In the genomic region with DNA sequence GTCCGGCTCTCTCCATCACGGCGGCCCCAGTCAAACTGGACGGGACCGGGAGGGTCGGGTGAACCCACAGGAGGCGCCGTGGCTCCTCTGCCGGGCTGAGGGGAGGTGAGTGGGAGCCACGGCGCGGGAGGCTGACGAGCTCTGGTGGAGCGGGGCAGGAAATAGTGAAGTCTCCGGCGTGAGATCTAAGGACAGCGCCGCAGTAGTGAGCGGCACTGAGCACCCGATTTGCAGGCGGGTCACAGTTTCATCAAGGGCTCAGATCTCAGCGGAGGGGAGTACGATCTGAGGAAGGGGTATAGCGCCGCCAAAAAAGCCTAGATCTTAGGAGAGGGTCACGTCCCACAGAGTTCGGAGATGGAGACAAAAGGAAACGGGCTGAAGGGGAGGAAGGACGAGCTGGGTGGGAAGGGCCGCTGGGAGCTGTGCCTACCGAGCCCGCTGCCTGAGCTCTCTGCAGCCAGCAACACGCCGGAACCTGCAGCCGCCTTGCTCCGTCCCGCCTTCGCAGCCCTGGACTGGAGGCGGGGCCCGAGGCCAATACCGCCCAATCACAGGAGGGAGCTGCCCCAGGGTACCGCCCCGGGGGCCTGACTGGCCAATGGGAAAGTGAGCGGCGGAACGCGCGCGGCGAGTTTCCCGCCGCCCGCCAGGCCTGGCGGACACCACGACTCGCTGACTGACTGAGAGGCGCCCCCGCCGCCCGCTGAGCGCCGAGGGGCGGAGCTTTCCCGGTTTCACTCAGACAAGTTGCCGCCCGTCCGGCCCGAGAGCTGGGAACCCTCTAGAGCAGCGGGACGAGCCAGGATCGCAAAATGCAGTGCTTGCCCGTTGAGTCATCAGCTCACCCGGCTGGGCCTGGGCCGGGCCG, we compare ENCODE assay signal across 1 cellular context.
TF ChIP-seq lines count a peak whose summit lies in the region.

No MANE protein-coding gene starts in this region.

TF ChIP-seq in HepG2, 621 proteins besides CTCF, POLR2A, EP300 and RAD21 (continued from another document and continues in another):
- TF ChIP-seq, protein P1, sequence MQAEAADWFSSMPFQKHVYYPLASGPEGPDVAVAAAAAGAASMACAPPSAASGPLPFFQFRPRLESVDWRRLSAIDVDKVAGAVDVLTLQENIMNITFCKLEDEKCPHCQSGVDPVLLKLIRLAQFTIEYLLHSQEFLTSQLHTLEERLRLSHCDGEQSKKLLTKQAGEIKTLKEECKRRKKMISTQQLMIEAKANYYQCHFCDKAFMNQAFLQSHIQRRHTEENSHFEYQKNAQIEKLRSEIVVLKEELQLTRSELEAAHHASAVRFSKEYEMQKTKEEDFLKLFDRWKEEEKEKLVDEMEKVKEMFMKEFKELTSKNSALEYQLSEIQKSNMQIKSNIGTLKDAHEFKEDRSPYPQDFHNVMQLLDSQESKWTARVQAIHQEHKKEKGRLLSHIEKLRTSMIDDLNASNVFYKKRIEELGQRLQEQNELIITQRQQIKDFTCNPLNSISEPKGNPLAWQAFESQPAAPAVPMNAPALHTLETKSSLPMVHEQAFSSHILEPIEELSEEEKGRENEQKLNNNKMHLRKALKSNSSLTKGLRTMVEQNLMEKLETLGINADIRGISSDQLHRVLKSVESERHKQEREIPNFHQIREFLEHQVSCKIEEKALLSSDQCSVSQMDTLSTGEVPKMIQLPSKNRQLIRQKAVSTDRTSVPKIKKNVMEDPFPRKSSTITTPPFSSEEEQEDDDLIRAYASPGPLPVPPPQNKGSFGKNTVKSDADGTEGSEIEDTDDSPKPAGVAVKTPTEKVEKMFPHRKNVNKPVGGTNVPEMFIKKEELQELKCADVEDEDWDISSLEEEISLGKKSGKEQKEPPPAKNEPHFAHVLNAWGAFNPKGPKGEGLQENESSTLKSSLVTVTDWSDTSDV (CRISPR knock-in tag; IDR thresholded peaks at IDR 0.05), result no peak
- TF ChIP-seq DNMT1 (CRISPR knock-in tag; IDR thresholded peaks at IDR 0.05) (peak; percentile 72; the same call in 1 of the 2 replicates), SALL1 (CRISPR knock-in tag; IDR thresholded peaks at IDR 0.05) (peak; percentile 76), FOXK1 (CRISPR knock-in tag; IDR thresholded peaks at IDR 0.05; ENCODE audit: borderline replicate concordance, low read depth) (0 out of 2 replicates have a peak, but pooled peaks have one; percentile 39), ZNF572 (CRISPR knock-in tag; IDR thresholded peaks at IDR 0.05) (no peak), MAF1 (CRISPR knock-in tag; IDR thresholded peaks at IDR 0.05; ENCODE audit: borderline replicate concordance) (peak; percentile 85; the same call in 1 of the 2 replicates), ZNF780A (CRISPR knock-in tag; IDR thresholded peaks at IDR 0.05) (no peak), CC2D1A (CRISPR knock-in tag; IDR thresholded peaks at IDR 0.05) (peak; percentile 63; the same call in 1 of the 2 replicates), ELF3 (CRISPR knock-in tag; IDR thresholded peaks at IDR 0.05) (peak; percentile 62; the same call in 1 of the 2 replicates), CHCHD3 (CRISPR knock-in tag; IDR thresholded peaks at IDR 0.05) (peak; percentile 86; the same call in 1 of the 2 replicates), SCMH1 (CRISPR knock-in tag; IDR thresholded peaks at IDR 0.05; ENCODE audit: borderline replicate concordance) (no peak), ZNF605 (CRISPR knock-in tag; IDR thresholded peaks at IDR 0.05) (peak; percentile 65), KLF16 (CRISPR knock-in tag; IDR thresholded peaks at IDR 0.05) (no peak; a peak in 1 of 4 replicates), ZNF776 (CRISPR knock-in tag; IDR thresholded peaks at IDR 0.05) (peak; percentile 41; the same call in 1 of the 2 replicates), FLYWCH1 (CRISPR knock-in tag; IDR thresholded peaks at IDR 0.05) (no peak), ZNF547 (CRISPR knock-in tag; IDR thresholded peaks at IDR 0.05) (peak; percentile 33; the same call in 1 of the 2 replicates), ZNF616 (CRISPR knock-in tag; IDR thresholded peaks at IDR 0.05; ENCODE audit: low read depth) (peak; percentile 61), RAD51 (IDR thresholded peaks at IDR 0.05; ENCODE audit: borderline replicate concordance) (no peak), HDAC2 (CRISPR knock-in tag; IDR thresholded peaks at IDR 0.05) (no peak; the same call in 1 of the 2 replicates), SMAD3 (CRISPR knock-in tag; IDR thresholded peaks at IDR 0.05) (peak; percentile 25; the same call in 1 of the 2 replicates), RFXAP (CRISPR knock-in tag; IDR thresholded peaks at IDR 0.05; ENCODE audit: borderline replicate concordance) (peak; percentile 87), XRCC5 (optimal IDR thresholded peaks at IDR 0.05; ENCODE audit: low read length) (peak; percentile 25), ZNF292 (CRISPR knock-in tag; IDR thresholded peaks at IDR 0.05; ENCODE audit: borderline replicate concordance, low read depth) (peak; percentile 88)
- TF ChIP-seq, protein P2, sequence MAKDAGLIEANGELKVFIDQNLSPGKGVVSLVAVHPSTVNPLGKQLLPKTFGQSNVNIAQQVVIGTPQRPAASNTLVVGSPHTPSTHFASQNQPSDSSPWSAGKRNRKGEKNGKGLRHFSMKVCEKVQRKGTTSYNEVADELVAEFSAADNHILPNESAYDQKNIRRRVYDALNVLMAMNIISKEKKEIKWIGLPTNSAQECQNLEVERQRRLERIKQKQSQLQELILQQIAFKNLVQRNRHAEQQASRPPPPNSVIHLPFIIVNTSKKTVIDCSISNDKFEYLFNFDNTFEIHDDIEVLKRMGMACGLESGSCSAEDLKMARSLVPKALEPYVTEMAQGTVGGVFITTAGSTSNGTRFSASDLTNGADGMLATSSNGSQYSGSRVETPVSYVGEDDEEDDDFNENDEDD (CRISPR knock-in tag; IDR thresholded peaks at IDR 0.05; ENCODE audit: borderline replicate concordance), result peak; percentile 96
- TF ChIP-seq, protein P3, sequence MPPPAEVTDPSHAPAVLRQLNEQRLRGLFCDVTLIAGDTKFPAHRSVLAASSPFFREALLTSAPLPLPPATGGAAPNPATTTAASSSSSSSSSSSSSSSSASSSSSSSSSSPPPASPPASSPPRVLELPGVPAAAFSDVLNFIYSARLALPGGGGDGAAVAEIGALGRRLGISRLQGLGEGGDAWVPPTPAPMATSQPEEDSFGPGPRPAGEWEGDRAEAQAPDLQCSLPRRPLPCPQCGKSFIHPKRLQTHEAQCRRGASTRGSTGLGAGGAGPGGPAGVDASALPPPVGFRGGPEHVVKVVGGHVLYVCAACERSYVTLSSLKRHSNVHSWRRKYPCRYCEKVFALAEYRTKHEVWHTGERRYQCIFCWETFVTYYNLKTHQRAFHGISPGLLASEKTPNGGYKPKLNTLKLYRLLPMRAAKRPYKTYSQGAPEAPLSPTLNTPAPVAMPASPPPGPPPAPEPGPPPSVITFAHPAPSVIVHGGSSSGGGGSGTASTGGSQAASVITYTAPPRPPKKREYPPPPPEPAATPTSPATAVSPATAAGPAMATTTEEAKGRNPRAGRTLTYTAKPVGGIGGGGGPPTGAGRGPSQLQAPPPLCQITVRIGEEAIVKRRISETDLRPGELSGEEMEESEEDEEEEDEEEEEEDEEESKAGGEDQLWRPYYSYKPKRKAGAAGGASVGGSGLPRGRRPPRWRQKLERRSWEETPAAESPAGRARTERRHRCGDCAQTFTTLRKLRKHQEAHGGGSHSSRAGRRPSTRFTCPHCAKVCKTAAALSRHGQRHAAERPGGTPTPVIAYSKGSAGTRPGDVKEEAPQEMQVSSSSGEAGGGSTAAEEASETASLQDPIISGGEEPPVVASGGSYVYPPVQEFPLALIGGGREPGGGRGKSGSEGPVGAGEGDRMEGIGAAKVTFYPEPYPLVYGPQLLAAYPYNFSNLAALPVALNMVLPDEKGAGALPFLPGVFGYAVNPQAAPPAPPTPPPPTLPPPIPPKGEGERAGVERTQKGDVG (CRISPR knock-in tag; IDR thresholded peaks at IDR 0.05; ENCODE audit: borderline replicate concordance), result 0 out of 2 replicates have a peak, but pooled peaks have one; percentile 7
- TF ChIP-seq, protein P4, sequence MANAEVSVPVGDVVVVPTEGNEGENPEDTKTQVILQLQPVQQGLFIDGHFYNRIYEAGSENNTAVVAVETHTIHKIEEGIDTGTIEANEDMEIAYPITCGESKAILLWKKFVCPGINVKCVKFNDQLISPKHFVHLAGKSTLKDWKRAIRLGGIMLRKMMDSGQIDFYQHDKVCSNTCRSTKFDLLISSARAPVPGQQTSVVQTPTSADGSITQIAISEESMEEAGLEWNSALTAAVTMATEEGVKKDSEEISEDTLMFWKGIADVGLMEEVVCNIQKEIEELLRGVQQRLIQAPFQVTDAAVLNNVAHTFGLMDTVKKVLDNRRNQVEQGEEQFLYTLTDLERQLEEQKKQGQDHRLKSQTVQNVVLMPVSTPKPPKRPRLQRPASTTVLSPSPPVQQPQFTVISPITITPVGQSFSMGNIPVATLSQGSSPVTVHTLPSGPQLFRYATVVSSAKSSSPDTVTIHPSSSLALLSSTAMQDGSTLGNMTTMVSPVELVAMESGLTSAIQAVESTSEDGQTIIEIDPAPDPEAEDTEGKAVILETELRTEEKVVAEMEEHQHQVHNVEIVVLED (CRISPR knock-in tag; IDR thresholded peaks at IDR 0.05; ENCODE audit: borderline replicate concordance), result peak; percentile 82
- TF ChIP-seq, protein P5, sequence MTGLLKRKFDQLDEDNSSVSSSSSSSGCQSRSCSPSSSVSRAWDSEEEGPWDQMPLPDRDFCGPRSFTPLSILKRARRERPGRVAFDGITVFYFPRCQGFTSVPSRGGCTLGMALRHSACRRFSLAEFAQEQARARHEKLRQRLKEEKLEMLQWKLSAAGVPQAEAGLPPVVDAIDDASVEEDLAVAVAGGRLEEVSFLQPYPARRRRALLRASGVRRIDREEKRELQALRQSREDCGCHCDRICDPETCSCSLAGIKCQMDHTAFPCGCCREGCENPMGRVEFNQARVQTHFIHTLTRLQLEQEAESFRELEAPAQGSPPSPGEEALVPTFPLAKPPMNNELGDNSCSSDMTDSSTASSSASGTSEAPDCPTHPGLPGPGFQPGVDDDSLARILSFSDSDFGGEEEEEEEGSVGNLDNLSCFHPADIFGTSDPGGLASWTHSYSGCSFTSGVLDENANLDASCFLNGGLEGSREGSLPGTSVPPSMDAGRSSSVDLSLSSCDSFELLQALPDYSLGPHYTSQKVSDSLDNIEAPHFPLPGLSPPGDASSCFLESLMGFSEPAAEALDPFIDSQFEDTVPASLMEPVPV (CRISPR knock-in tag; IDR thresholded peaks at IDR 0.05), result peak; percentile 80
- TF ChIP-seq, protein P6, sequence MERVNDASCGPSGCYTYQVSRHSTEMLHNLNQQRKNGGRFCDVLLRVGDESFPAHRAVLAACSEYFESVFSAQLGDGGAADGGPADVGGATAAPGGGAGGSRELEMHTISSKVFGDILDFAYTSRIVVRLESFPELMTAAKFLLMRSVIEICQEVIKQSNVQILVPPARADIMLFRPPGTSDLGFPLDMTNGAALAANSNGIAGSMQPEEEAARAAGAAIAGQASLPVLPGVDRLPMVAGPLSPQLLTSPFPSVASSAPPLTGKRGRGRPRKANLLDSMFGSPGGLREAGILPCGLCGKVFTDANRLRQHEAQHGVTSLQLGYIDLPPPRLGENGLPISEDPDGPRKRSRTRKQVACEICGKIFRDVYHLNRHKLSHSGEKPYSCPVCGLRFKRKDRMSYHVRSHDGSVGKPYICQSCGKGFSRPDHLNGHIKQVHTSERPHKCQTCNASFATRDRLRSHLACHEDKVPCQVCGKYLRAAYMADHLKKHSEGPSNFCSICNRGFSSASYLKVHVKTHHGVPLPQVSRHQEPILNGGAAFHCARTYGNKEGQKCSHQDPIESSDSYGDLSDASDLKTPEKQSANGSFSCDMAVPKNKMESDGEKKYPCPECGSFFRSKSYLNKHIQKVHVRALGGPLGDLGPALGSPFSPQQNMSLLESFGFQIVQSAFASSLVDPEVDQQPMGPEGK (CRISPR knock-in tag; IDR thresholded peaks at IDR 0.05), result peak; percentile 74
- TF ChIP-seq, protein P7, sequence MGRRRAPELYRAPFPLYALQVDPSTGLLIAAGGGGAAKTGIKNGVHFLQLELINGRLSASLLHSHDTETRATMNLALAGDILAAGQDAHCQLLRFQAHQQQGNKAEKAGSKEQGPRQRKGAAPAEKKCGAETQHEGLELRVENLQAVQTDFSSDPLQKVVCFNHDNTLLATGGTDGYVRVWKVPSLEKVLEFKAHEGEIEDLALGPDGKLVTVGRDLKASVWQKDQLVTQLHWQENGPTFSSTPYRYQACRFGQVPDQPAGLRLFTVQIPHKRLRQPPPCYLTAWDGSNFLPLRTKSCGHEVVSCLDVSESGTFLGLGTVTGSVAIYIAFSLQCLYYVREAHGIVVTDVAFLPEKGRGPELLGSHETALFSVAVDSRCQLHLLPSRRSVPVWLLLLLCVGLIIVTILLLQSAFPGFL (CRISPR knock-in tag; IDR thresholded peaks at IDR 0.05), result 0 out of 2 replicates have a peak, but pooled peaks have one; percentile 15
- TF ChIP-seq, protein P8, sequence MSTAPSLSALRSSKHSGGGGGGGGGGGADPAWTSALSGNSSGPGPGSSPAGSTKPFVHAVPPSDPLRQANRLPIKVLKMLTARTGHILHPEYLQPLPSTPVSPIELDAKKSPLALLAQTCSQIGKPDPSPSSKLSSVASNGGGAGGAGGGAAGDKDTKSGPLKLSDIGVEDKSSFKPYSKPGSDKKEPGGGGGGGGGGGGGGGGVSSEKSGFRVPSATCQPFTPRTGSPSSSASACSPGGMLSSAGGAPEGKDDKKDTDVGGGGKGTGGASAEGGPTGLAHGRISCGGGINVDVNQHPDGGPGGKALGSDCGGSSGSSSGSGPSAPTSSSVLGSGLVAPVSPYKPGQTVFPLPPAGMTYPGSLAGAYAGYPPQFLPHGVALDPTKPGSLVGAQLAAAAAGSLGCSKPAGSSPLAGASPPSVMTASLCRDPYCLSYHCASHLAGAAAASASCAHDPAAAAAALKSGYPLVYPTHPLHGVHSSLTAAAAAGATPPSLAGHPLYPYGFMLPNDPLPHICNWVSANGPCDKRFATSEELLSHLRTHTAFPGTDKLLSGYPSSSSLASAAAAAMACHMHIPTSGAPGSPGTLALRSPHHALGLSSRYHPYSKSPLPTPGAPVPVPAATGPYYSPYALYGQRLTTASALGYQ (CRISPR knock-in tag; IDR thresholded peaks at IDR 0.05), result 0 out of 2 replicates have a peak, but pooled peaks have one; percentile 36
- TF ChIP-seq, protein P9, sequence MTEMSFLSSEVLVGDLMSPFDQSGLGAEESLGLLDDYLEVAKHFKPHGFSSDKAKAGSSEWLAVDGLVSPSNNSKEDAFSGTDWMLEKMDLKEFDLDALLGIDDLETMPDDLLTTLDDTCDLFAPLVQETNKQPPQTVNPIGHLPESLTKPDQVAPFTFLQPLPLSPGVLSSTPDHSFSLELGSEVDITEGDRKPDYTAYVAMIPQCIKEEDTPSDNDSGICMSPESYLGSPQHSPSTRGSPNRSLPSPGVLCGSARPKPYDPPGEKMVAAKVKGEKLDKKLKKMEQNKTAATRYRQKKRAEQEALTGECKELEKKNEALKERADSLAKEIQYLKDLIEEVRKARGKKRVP (CRISPR knock-in tag; IDR thresholded peaks at IDR 0.05), result 0 out of 4 replicates have a peak, but pooled peaks of 1 of the 2 experiments have one; percentile 27
